19 cellular contexts compared by ENCODE assay signal in genomic region chr5:35145671-35146317, GRCh38.
"Had no signal": no experiment of that assay in that cellular context is flagged by ENCODE, and none has a peak within 500 bp of the region (broad histone marks: within the 10 kb centered on the region; RNA-seq: fewer than 3 reads in every experiment).

No MANE protein-coding gene starts in this region.

- H3K4me3 ChIP-seq: ascending aorta, esophagus muscularis mucosa, thoracic aorta had no signal

- H3K4me3 Mint-ChIP-seq: activated CD4-positive, alpha-beta T cell treated with anti-CD3 and anti-CD28 coated beads, Interleukin-2, amount 10 ng/mL, durations not matched to agents 7 days and 5 days; activated T-cell treated with anti-CD3 and anti-CD28 coated beads, Interleukin-2, amount 50 U/mL, for 4 hours; dendritic cell treated with granulocyte-macrophage colony-stimulating factor and Interleukin-4, amounts not matched to agents 40 ng/mL and 50 ng/mL, for 4 days; mesothelial cell of epicardium; natural killer cell treated with Interleukin-12 subunit alpha and Interleukin-12 subunit beta and Interleukin-15 and Interleukin-18, amount 100 ng/mL, for 72 hours; stimulated activated naive B cell treated with anti-CD40 and anti-IgM and Interleukin-4, amounts not matched to agents 10 μg/mL and 1 μg/mL and 100 μg/mL, for 72 hours had no signal

- H3K27me3 ChIP-seq: ascending aorta, esophagus muscularis mucosa had no signal

- H3K27ac ChIP-seq: ascending aorta, esophagus muscularis mucosa, thoracic aorta had no signal

- H3K9me3 Mint-ChIP-seq: activated CD4-positive, alpha-beta T cell treated with anti-CD3 and anti-CD28 coated beads, Interleukin-2, amount 10 ng/mL, durations not matched to agents 7 days and 5 days; activated T-cell treated with anti-CD3 and anti-CD28 coated beads, Interleukin-2, amount 50 U/mL, for 4 hours; dendritic cell treated with granulocyte-macrophage colony-stimulating factor and Interleukin-4, amounts not matched to agents 40 ng/mL and 50 ng/mL, for 4 days; mesothelial cell of epicardium; stimulated activated naive B cell treated with anti-CD40 and anti-IgM and Interleukin-4, amounts not matched to agents 10 μg/mL and 1 μg/mL and 100 μg/mL, for 72 hours had no signal

- H3K27me3 Mint-ChIP-seq: dendritic cell treated with granulocyte-macrophage colony-stimulating factor and Interleukin-4, amounts not matched to agents 40 ng/mL and 50 ng/mL, for 4 days had no signal

- H3K27ac Mint-ChIP-seq: activated CD4-positive, alpha-beta T cell treated with anti-CD3 and anti-CD28 coated beads, Interleukin-2, amount 10 ng/mL, durations not matched to agents 7 days and 5 days; dendritic cell treated with granulocyte-macrophage colony-stimulating factor and Interleukin-4, amounts not matched to agents 40 ng/mL and 50 ng/mL, for 4 days; mesothelial cell of epicardium; natural killer cell treated with Interleukin-12 subunit alpha and Interleukin-12 subunit beta and Interleukin-15 and Interleukin-18, amount 100 ng/mL, for 72 hours; stimulated activated naive B cell treated with anti-CD40 and anti-IgM and Interleukin-4, amounts not matched to agents 10 μg/mL and 1 μg/mL and 100 μg/mL, for 72 hours had no signal

- FAIRE-seq: endothelial cell of umbilical vein had no signal

- H3K4me1 Mint-ChIP-seq: activated CD4-positive, alpha-beta T cell treated with anti-CD3 and anti-CD28 coated beads, Interleukin-2, amount 10 ng/mL, durations not matched to agents 7 days and 5 days; mesothelial cell of epicardium; stimulated activated naive B cell treated with anti-CD40 and anti-IgM and Interleukin-4, amounts not matched to agents 10 μg/mL and 1 μg/mL and 100 μg/mL, for 72 hours had no signal

- H3K9me3 ChIP-seq: ascending aorta, esophagus muscularis mucosa, thoracic aorta had no signal

- H3K36me3 Mint-ChIP-seq: mesothelial cell of epicardium; natural killer cell treated with Interleukin-12 subunit alpha and Interleukin-12 subunit beta and Interleukin-15 and Interleukin-18, amount 100 ng/mL, for 72 hours; stimulated activated naive B cell treated with anti-CD40 and anti-IgM and Interleukin-4, amounts not matched to agents 10 μg/mL and 1 μg/mL and 100 μg/mL, for 72 hours had no signal

- DNase-seq: activated CD4-positive, alpha-beta T cell treated with anti-CD3 and anti-CD28 coated beads, Interleukin-2, amount 10 ng/mL, durations not matched to agents 7 days and 5 days; activated CD8-positive, alpha-beta memory T cell treated with anti-CD3 and anti-CD28 coated beads, Interleukin-2, amount 50 U/mL, for 4 hours; activated effector memory CD4-positive, alpha-beta T cell treated with anti-CD3 and anti-CD28 coated beads, Interleukin-2, amount 50 U/mL, for 16 hours; activated naive CD4-positive, alpha-beta T cell treated with anti-CD3 and anti-CD28 coated beads, Interleukin-2, amount 50 U/mL, for 16 hours; activated T-cell treated with anti-CD3 and anti-CD28 coated beads, Interleukin-2, amount 50 U/mL, for 4 hours; effector CD8-positive, alpha-beta T cell; left cardiac atrium; retina; stimulated activated naive B cell treated with anti-CD40 and anti-IgM and Interleukin-4, amounts not matched to agents 10 μg/mL and 1 μg/mL and 100 μg/mL, for 72 hours; T-helper 1 cell; T1000 had no signal

- ATAC-seq: activated CD4-positive, CD25-positive, alpha-beta regulatory T cell treated with anti-CD3 and anti-CD28 coated beads, Interleukin-2, amount 50 U/mL, for 24 hours; activated T-cell treated with anti-CD3 and anti-CD28 coated beads, Interleukin-2, amount 50 U/mL, for 4 hours; left cardiac atrium; natural killer cell treated with Interleukin-12 subunit alpha and Interleukin-12 subunit beta and Interleukin-15 and Interleukin-18, amount 100 ng/mL, for 72 hours; stimulated activated naive B cell treated with anti-CD40 and anti-IgM and Interleukin-4, amounts not matched to agents 10 μg/mL and 1 μg/mL and 100 μg/mL, for 72 hours had no signal

- H3K36me3 ChIP-seq: ascending aorta, esophagus muscularis mucosa, thoracic aorta had no signal

- H3K4me1 ChIP-seq: ascending aorta, esophagus muscularis mucosa had no signal
